In genomic region chr3:194058189-194058571, GRCh38 we compare ENCODE assay signal across 8 cellular contexts.
DNase-seq lines count a peak whose midpoint lies in the region; ATAC-seq and TF ChIP-seq lines count a peak whose summit lies in the region.

No MANE protein-coding gene starts in this region.

- peak; percentile 55 for ATAC-seq in GM19324 (IDR thresholded peaks at IDR 0.05; ENCODE audit: low FRiP score, unreplicated experiment)
- peak; percentile 76 for ATAC-seq in activated CD8-positive, alpha-beta T cell treated with anti-CD3 and anti-CD28 coated beads for 36 hours
- peak; percentile 23 for ATAC-seq in omental fat pad (ENCODE audit: low FRiP score)
- no peak for ATAC-seq in GM21423 (IDR thresholded peaks at IDR 0.05; ENCODE audit: unreplicated experiment)

- no peaks in the 10 kb centered on the region for H3K36me3 Mint-ChIP-seq in activated CD8-positive, alpha-beta T cell treated with anti-CD3 and anti-CD28 coated beads for 36 hours (ENCODE audit: low read depth)

- CTCF ChIA-PET in activated CD8-positive, alpha-beta T cell treated with anti-CD3 and anti-CD28 coated beads for 36 hours (lab: Charles Lee) = no interaction called here

- H3K27ac Mint-ChIP-seq in activated CD8-positive, alpha-beta T cell treated with anti-CD3 and anti-CD28 coated beads for 36 hours = no peak overlapping the region

- DNase-seq in C1 segment of cervical spinal cord (lab: John Stamatoyannopoulos, UW) (peak in 9 of 14 donors; percentile 8 to 61 (median 28)), NCI-H1417 treated with DMSO at 0.1 percent for 48 hours (lab: John Stamatoyannopoulos, UW) (peak; percentile 64), fibroblast of villous mesenchyme (ENCODE audit: low read depth) (peak; percentile 71), omental fat pad (ENCODE audit: low spot score) (no peak), cerebellum (ENCODE audit: low spot score) (no peak)
- peak; percentile 58 for DNase-seq in activated CD8-positive, alpha-beta T cell treated with anti-CD3 and anti-CD28 coated beads for 36 hours

- intact Hi-C loops in activated CD8-positive, alpha-beta T cell treated with anti-CD3 and anti-CD28 coated beads for 36 hours (cut with micrococcal nuclease) = no loop called here

- POLR2A ChIA-PET in activated CD8-positive, alpha-beta T cell treated with anti-CD3 and anti-CD28 coated beads for 36 hours (lab: Charles Lee) = no interaction called here

- no peak for TF ChIP-seq CTCF in activated CD8-positive, alpha-beta T cell treated with anti-CD3 and anti-CD28 coated beads for 36 hours (IDR thresholded peaks at IDR 0.05)
- TF ChIP-seq CTCF in fibroblast of villous mesenchyme (IDR thresholded peaks at IDR 0.05; ENCODE audit: insufficient read depth, low read depth, low read length) = no peak
- no peak for TF ChIP-seq CTCF in omental fat pad (IDR thresholded peaks at IDR 0.05)

- H3K4me3 Mint-ChIP-seq in activated CD8-positive, alpha-beta T cell treated with anti-CD3 and anti-CD28 coated beads for 36 hours = peak overlapping the region; percentile 35

- peaks cover 11% of the 10 kb centered on the region for H3K4me1 Mint-ChIP-seq in activated CD8-positive, alpha-beta T cell treated with anti-CD3 and anti-CD28 coated beads for 36 hours (ENCODE audit: low read depth)

- H3K4me3 ChIP-seq in fibroblast of villous mesenchyme (ENCODE audit: low read depth, low read length) = peak overlapping the region; percentile 9

- H3K9me3 Mint-ChIP-seq in activated CD8-positive, alpha-beta T cell treated with anti-CD3 and anti-CD28 coated beads for 36 hours = no peaks in the 10 kb centered on the region

- H3K27me3 Mint-ChIP-seq in activated CD8-positive, alpha-beta T cell treated with anti-CD3 and anti-CD28 coated beads for 36 hours = peaks cover 22% of the 10 kb centered on the region

Comparison
In these comparisons a context has a peak if more than half of its experiments do, and no peak if none do; other contexts are left out.
1. DNase-seq: peak in C1 segment of cervical spinal cord (9 of 14), NCI-H1417 treated with DMSO at 0.1 percent for 48 hours (single experiment), activated CD8-positive, alpha-beta T cell treated with anti-CD3 and anti-CD28 coated beads for 36 hours (single experiment) and fibroblast of villous mesenchyme (single experiment); none in omental fat pad (single experiment) and cerebellum (single experiment).